1 cellular context compared by ENCODE assay signal in genomic region chr17:49977463-49978389, GRCh38.
TF ChIP-seq lines count a peak whose summit lies in the region.

No MANE protein-coding gene starts in this region.

TF ChIP-seq in GM23338, 12 proteins besides CTCF, POLR2A, EP300 and RAD21 (continued from another document):
- TF ChIP-seq ETS1 (IDR thresholded peaks at IDR 0.05) (no peak), POLR2AphosphoS5 (IDR thresholded peaks at IDR 0.05; ENCODE audit: low read depth) (no peak), REST (IDR thresholded peaks at IDR 0.05; ENCODE audit: unreplicated experiment) (no peak), CREB1 (CRISPR knock-in tag; IDR thresholded peaks at IDR 0.05; ENCODE audit: low read depth) (no peak), JUNB (IDR thresholded peaks at IDR 0.05; ENCODE audit: unreplicated experiment) (no peak), EZH2 (IDR thresholded peaks at IDR 0.05; ENCODE audit: low read depth, unreplicated experiment) (no peak), EZH2phosphoT487 (IDR thresholded peaks at IDR 0.05; ENCODE audit: unreplicated experiment) (no peak), ZNF462 (CRISPR knock-in tag; IDR thresholded peaks at IDR 0.05) (no peak), NANOG (IDR thresholded peaks at IDR 0.05; ENCODE audit: borderline replicate concordance) (no peak), ZNF331 (CRISPR knock-in tag; IDR thresholded peaks at IDR 0.05; ENCODE audit: low read depth) (no peak), ZNF114 (CRISPR knock-in tag; IDR thresholded peaks at IDR 0.05) (no peak)
